Comparison of ENCODE assay signal across 2 cellular contexts in the genomic region with DNA sequence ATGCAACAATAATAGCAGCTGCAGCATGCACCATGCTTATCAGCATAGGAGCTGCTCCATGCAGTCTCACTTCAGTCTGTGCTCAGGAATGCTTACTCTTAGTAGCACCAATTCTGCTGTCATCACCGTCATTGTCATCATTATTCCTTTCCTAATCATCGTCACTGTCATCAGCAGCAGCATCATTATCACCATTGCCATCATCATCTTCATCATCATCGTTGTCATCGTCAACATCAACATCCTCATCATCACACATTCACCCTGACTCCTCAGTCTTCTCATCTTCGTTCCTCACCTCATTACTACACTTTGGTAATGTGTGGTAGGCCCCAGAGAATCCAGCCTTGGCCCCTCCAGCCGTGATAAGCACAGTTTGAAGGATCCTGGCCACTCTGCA.
TF ChIP-seq lines count a peak whose summit lies in the region.

No MANE protein-coding gene starts in this region.

TF ChIP-seq in HepG2, 621 proteins besides CTCF, POLR2A, EP300 and RAD21:
- TF ChIP-seq SIX1 (CRISPR knock-in tag; IDR thresholded peaks at IDR 0.05; ENCODE audit: borderline replicate concordance) = no peak
- peak; percentile 87 for TF ChIP-seq CREB1 (IDR thresholded peaks at IDR 0.05)
- no peak for TF ChIP-seq CREB1 (CRISPR knock-in tag; IDR thresholded peaks at IDR 0.05)

TF ChIP-seq in GM23338, 12 proteins besides CTCF, POLR2A, EP300 and RAD21:
- TF ChIP-seq EZH2 (IDR thresholded peaks at IDR 0.05; ENCODE audit: low read depth, unreplicated experiment) (no peak), CREB1 (CRISPR knock-in tag; IDR thresholded peaks at IDR 0.05; ENCODE audit: low read depth) (no peak), ZNF114 (CRISPR knock-in tag; IDR thresholded peaks at IDR 0.05) (no peak), ETS1 (IDR thresholded peaks at IDR 0.05) (no peak), JUNB (IDR thresholded peaks at IDR 0.05; ENCODE audit: unreplicated experiment) (no peak)
- TF ChIP-seq, protein P1, sequence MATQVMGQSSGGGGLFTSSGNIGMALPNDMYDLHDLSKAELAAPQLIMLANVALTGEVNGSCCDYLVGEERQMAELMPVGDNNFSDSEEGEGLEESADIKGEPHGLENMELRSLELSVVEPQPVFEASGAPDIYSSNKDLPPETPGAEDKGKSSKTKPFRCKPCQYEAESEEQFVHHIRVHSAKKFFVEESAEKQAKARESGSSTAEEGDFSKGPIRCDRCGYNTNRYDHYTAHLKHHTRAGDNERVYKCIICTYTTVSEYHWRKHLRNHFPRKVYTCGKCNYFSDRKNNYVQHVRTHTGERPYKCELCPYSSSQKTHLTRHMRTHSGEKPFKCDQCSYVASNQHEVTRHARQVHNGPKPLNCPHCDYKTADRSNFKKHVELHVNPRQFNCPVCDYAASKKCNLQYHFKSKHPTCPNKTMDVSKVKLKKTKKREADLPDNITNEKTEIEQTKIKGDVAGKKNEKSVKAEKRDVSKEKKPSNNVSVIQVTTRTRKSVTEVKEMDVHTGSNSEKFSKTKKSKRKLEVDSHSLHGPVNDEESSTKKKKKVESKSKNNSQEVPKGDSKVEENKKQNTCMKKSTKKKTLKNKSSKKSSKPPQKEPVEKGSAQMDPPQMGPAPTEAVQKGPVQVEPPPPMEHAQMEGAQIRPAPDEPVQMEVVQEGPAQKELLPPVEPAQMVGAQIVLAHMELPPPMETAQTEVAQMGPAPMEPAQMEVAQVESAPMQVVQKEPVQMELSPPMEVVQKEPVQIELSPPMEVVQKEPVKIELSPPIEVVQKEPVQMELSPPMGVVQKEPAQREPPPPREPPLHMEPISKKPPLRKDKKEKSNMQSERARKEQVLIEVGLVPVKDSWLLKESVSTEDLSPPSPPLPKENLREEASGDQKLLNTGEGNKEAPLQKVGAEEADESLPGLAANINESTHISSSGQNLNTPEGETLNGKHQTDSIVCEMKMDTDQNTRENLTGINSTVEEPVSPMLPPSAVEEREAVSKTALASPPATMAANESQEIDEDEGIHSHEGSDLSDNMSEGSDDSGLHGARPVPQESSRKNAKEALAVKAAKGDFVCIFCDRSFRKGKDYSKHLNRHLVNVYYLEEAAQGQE (IDR thresholded peaks at IDR 0.05; ENCODE audit: unreplicated experiment) = no peak
TF ChIP-seq in GM23338: peak in this region for 0.
